Comparison of ENCODE assay signal across 11 cellular contexts in the genomic region with DNA sequence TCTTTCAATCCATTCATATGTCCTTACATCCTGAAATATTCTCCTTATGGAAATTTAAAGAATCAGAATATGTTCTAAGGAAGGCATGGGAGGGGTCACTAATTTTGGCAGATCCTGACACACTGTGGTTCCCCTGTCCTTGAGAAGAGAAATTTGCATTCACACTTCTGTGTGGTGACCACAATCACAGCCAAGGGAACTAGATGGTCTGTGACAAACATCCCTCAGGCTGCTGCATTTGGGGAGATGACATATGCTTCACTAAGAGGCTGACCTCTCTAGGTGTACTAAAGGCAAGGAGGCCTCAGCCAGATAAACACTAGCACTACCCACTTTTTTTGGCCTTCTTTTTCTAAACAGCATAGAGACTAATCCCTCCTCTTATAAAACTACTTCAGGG.
DNase-seq lines count a peak whose midpoint lies in the region; ATAC-seq, FAIRE-seq and TF ChIP-seq lines count a peak whose summit lies in the region.
"Had no signal": no experiment of that assay in that cellular context is flagged by ENCODE, and none has a peak within 500 bp of the region (broad histone marks: within the 10 kb centered on the region; RNA-seq: fewer than 3 reads in every experiment).

No MANE protein-coding gene starts in this region.

- no peak for TF ChIP-seq POLR2A in GM12892 (IDR thresholded peaks at IDR 0.05; ENCODE audit: low read depth, low read length)

- DNase-seq in NCI-H446 treated with DMSO at 0.1 percent for 48 hours (lab: John Stamatoyannopoulos, UW) = no peak
- no peak for DNase-seq in NCI-H82 treated with DMSO at 0.1 percent for 48 hours (lab: John Stamatoyannopoulos, UW; ENCODE audit: unreplicated experiment)
- DNase-seq in GM12892 (ENCODE audit: insufficient read length) = no peak
- DNase-seq in GM19238 (ENCODE audit: insufficient read length, low spot score) = no peak
- DNase-seq: activated CD4-positive, alpha-beta T cell treated with anti-CD3 and anti-CD28 coated beads, Interleukin-2, amount 10 ng/mL, durations not matched to agents 24 days and 14 days; DMS 273 treated with DMSO at 0.1 percent for 48 hours; islet precursor cell; NCI-H1092 treated with DMSO at 0.1 percent for 48 hours had no signal

- no peak for FAIRE-seq in GM12892 (lab: Jason Lieb, UNC)

- peak; percentile 67 for ATAC-seq in GM19395 (IDR thresholded peaks at IDR 0.05; ENCODE audit: unreplicated experiment)
- ATAC-seq in HG02798 (IDR thresholded peaks at IDR 0.05; ENCODE audit: poor library complexity, unreplicated experiment) = peak; percentile 68
- ATAC-seq in HG03520 (IDR thresholded peaks at IDR 0.05; ENCODE audit: unreplicated experiment) = peak; percentile 63
